24 cellular contexts compared by ENCODE assay signal in genomic region chr1:24362416-24362815, GRCh38. TPM values are rescaled to one million over a fixed set of nuclear protein-coding genes. Genes with fewer than 3 reads are reported as not detected.
DNase-seq lines count a peak whose midpoint lies in the region; ATAC-seq, FAIRE-seq and TF ChIP-seq lines count a peak whose summit lies in the region.
"Had no signal": no experiment of that assay in that cellular context is flagged by ENCODE, and none has a peak within 500 bp of the region (broad histone marks: within the 10 kb centered on the region; RNA-seq: fewer than 3 reads in every experiment).

No MANE protein-coding gene starts in this region.

- H3K79me2 ChIP-seq in ACC112 (ENCODE audit: control insufficient read depth, insufficient read depth, low read length, unreplicated experiment), result no peaks in the 10 kb centered on the region
- no peaks in the 10 kb centered on the region for H3K79me2 ChIP-seq in K562 (ENCODE audit: control insufficient read depth, insufficient read depth, low read length)
- no peaks in the 10 kb centered on the region for H3K79me2 ChIP-seq in keratinocyte (ENCODE audit: control insufficient read depth, insufficient read depth, low read length)

- H4K5ac ChIP-seq in IMR-90 (ENCODE audit: low read depth, low read length), result no peak overlapping the region

- peak overlapping the region; percentile 37; the same call in 1 of the 2 replicates for H3K27ac ChIP-seq in ACC112 (ENCODE audit: low read depth, low read length)
- no peak overlapping the region for H3K27ac ChIP-seq in IMR-90 (ENCODE audit: insufficient read depth, low read length)
- H3K27ac ChIP-seq in K562 (ENCODE audit: extremely low read depth, low read depth, low read length), result no peak overlapping the region
- peak overlapping the region; percentile 19 for H3K27ac ChIP-seq in keratinocyte (ENCODE audit: control insufficient read depth, insufficient read depth, low read length)
- no peak overlapping the region for H3K27ac ChIP-seq in vagina
- H3K27ac ChIP-seq: BLaER1 treated with 17β-estradiol and CSF1 and Interleukin-3, amounts not matched to agents 10 nM and 100 nM; SK-N-MC had no signal

- H3K4me3 ChIP-seq in ACC112 (ENCODE audit: low read depth, low read length) (no peak overlapping the region), IMR-90 (ENCODE audit: insufficient read depth, low read depth, low read length) (no peak overlapping the region), K562 (no peak overlapping the region), keratinocyte (ENCODE audit: control insufficient read depth in 2 of 3, extremely low read depth in 1 of 3, insufficient read depth in 2 of 3, low read depth in 1 of 3, low read length in 3 of 3) (no peak overlapping the region), vagina (no peak overlapping the region)
- H3K4me3 ChIP-seq: BLaER1 treated with 17β-estradiol and CSF1 and Interleukin-3, amounts not matched to agents 10 nM and 100 nM; SK-N-MC had no signal

- H4K91ac ChIP-seq in IMR-90 (ENCODE audit: insufficient read depth, low read depth, low read length), result no peak overlapping the region

- H2BK15ac ChIP-seq in IMR-90 (ENCODE audit: low read depth, low read length), result no peak overlapping the region

- TF ChIP-seq CTCF in IMR-90 (conservative IDR thresholded peaks at IDR 0.05; ENCODE audit: low read depth, low read length) (no peak), K562 (IDR thresholded peaks at IDR 0.05 in 2 of 3, conservative IDR thresholded peaks at IDR 0.05 in 1 of 3; ENCODE audit: insufficient read depth in 2 of 3, low read depth in 1 of 3, low read length in 3 of 3) (no peak), keratinocyte (optimal IDR thresholded peaks at IDR 0.05 in 1 of 3, IDR thresholded peaks at IDR 0.05 in 1 of 3, conservative IDR thresholded peaks at IDR 0.05 in 1 of 3; ENCODE audit: extremely low read depth in 1 of 3, insufficient read depth in 2 of 3, low read length in 3 of 3) (no peak), vagina (IDR thresholded peaks at IDR 0.05) (no peak)

- no peak overlapping the region for H3K4me2 ChIP-seq in IMR-90 (ENCODE audit: low read depth, low read length)
- H3K4me2 ChIP-seq in K562 (ENCODE audit: insufficient read depth, low read length), result no peak overlapping the region
- no peak overlapping the region for H3K4me2 ChIP-seq in keratinocyte (ENCODE audit: control insufficient read depth, extremely low read depth, insufficient read depth, low read depth, low read length)

- intact Hi-C loops in IMR-90 (cut with micrococcal nuclease), result no loop called here
- intact Hi-C loops in K562 (cut with micrococcal nuclease), result no loop called here
- intact Hi-C loops in activated CD4-positive, alpha-beta T cell treated with anti-CD3 and anti-CD28 coated beads for 36 hours (cut with DNase I, micrococcal nuclease), result no loop called here
- intact Hi-C loops in vagina (cut with DNase I), result no loop called here

- no peak for TF ChIP-seq POLR2A in IMR-90 (IDR thresholded peaks at IDR 0.05; ENCODE audit: low read depth, low read length)
- no peak for TF ChIP-seq POLR2A in K562 (conservative IDR thresholded peaks at IDR 0.05)
- TF ChIP-seq POLR2A in vagina (IDR thresholded peaks at IDR 0.05), result no peak

- CTCF ChIA-PET in IMR-90 (lab: Yijun Ruan, JAX), result no interaction called here
- CTCF ChIA-PET in K562 (lab: Yijun Ruan, JAX; ENCODE audit: low intra/inter-chr PET ratio), result no interaction called here
- CTCF ChIA-PET in activated CD4-positive, alpha-beta T cell treated with anti-CD3 and anti-CD28 coated beads for 36 hours (lab: Charles Lee), result interaction anchor here (1.6 kb wide), 1 partner anchor 163 kb away, joined by 5 read pairs; no protein-coding TSS in a partner anchor

- DNase-seq in IMR-90 (no peak), K562 (ENCODE audit: extremely low read depth in 1 of 4, low spot score in 3 of 4) (no peak), keratinocyte (ENCODE audit: low read depth, low spot score) (no peak), vagina (ENCODE audit: extremely low spot score in 2 of 2) (no peak)
- DNase-seq in activated CD4-positive, alpha-beta T cell treated with anti-CD3 and anti-CD28 coated beads for 36 hours, result no peak
- DNase-seq in activated effector memory CD4-positive, alpha-beta T cell treated with Interleukin-2 at 50 U/mL for 16 hours, result no peak
- DNase-seq: AML-193; CD4-positive, alpha-beta T cell; KBM-7; MM.1S; NCI-H2029 treated with DMSO at 0.1 percent for 48 hours; NCI-H446 treated with DMSO at 0.1 percent for 48 hours; NCI-H526; NCI-H82; SIG-M5; SW 1271 had no signal

- BruUV-seq in IMR-90 (replicated peaks; lab: Mats Ljungman, UMichigan), result no TSS peak
- BruUV-seq in K562 (replicated peaks; lab: Mats Ljungman, UMichigan), result no TSS peak

- no peaks in the 10 kb centered on the region for H3K9me3 ChIP-seq in IMR-90 (ENCODE audit: control insufficient read depth, insufficient read depth, low read length)
- no peaks in the 10 kb centered on the region for H3K9me3 ChIP-seq in K562 (replicated peaks; ENCODE audit: control insufficient read depth, insufficient read depth, low read depth, low read length)
- H3K9me3 ChIP-seq in keratinocyte (ENCODE audit: control insufficient read depth, low read depth, low read length), result no peaks in the 10 kb centered on the region
- H3K9me3 ChIP-seq in vagina, result no peaks in the 10 kb centered on the region
- H3K9me3 ChIP-seq: BLaER1 treated with 17β-estradiol and CSF1 and Interleukin-3, amounts not matched to agents 10 nM and 100 nM had no signal

- no peak overlapping the region for H3K27ac Mint-ChIP-seq in activated CD4-positive, alpha-beta T cell treated with anti-CD3 and anti-CD28 coated beads for 36 hours
- H3K27ac Mint-ChIP-seq: CD4-positive, alpha-beta T cell had no signal

- POLR2A ChIA-PET in IMR-90 (lab: Charles Lee; ENCODE audit: unreplicated experiment), result no interaction called here
- POLR2A ChIA-PET in K562 (lab: Yijun Ruan, JAX), result interaction anchor here (0.9 kb wide), 1 partner anchor 29 kb away, joined by 3 read pairs; no protein-coding TSS in a partner anchor
- POLR2A ChIA-PET in activated CD4-positive, alpha-beta T cell treated with anti-CD3 and anti-CD28 coated beads for 36 hours (lab: Charles Lee), result no interaction called here

- H3K18ac ChIP-seq in IMR-90 (ENCODE audit: low read depth, low read length), result no peak overlapping the region

- H3K23ac ChIP-seq in IMR-90 (ENCODE audit: low read depth, low read length), result 0 out of 2 replicates have a peak overlapping the region, but pooled peaks have one; percentile 9

- no peak overlapping the region for H2AK9ac ChIP-seq in IMR-90 (replicated peaks; ENCODE audit: low read depth, low read length, poor library complexity)

- H3K56ac ChIP-seq in IMR-90 (ENCODE audit: extremely low read depth, insufficient read depth, low read length), result no peak overlapping the region

- H3K9me3 Mint-ChIP-seq in activated CD4-positive, alpha-beta T cell treated with anti-CD3 and anti-CD28 coated beads for 36 hours (ENCODE audit: low read depth), result no peaks in the 10 kb centered on the region
- H3K9me3 Mint-ChIP-seq: CD4-positive, alpha-beta T cell had no signal

- peaks cover 2% of the 10 kb centered on the region for H3K36me3 Mint-ChIP-seq in activated CD4-positive, alpha-beta T cell treated with anti-CD3 and anti-CD28 coated beads for 36 hours (ENCODE audit: low read depth)

- ATAC-seq in IMR-90 (ENCODE audit: low read depth) (no peak), K562 (no peak), HG02852 (IDR thresholded peaks at IDR 0.05; ENCODE audit: unreplicated experiment) (no peak)
- no peak for ATAC-seq in activated CD4-positive, alpha-beta T cell treated with anti-CD3 and anti-CD28 coated beads for 36 hours
- ATAC-seq: HepG2, Panc1 had no signal

- H3K9me1 ChIP-seq in IMR-90 (ENCODE audit: insufficient read depth, low read length) (peaks cover 25% of the 10 kb centered on the region), K562 (ENCODE audit: control insufficient read depth, insufficient read depth, low read length) (no peaks in the 10 kb centered on the region), keratinocyte (ENCODE audit: control insufficient read depth, extremely low read depth, insufficient read depth, low read length) (no peaks in the 10 kb centered on the region)

- H3K4ac ChIP-seq in IMR-90 (ENCODE audit: low read depth, low read length), result no peak overlapping the region

- H3K4me1 Mint-ChIP-seq in activated CD4-positive, alpha-beta T cell treated with anti-CD3 and anti-CD28 coated beads for 36 hours, result peaks cover 14% of the 10 kb centered on the region

- TF ChIP-seq EP300 in K562 (IDR thresholded peaks at IDR 0.05; ENCODE audit: low read length), result no peak

- H2AK5ac ChIP-seq in IMR-90 (ENCODE audit: low read depth, low read length), result 0 out of 2 replicates have a peak overlapping the region, but pooled peaks have one; percentile 7

- FAIRE-seq in K562 (lab: Jason Lieb, UNC) (no peak), keratinocyte (lab: Jason Lieb, UNC) (no peak)
- FAIRE-seq: D721Med, HepG2 had no signal

- no peak overlapping the region for H2BK120ac ChIP-seq in IMR-90 (ENCODE audit: low read depth, low read length)

- no peak overlapping the region for H2BK20ac ChIP-seq in IMR-90 (ENCODE audit: low read depth, low read length)

- no peak overlapping the region for H4K8ac ChIP-seq in IMR-90 (ENCODE audit: low read depth in 2 of 2, low read length in 2 of 2)

- H3K79me1 ChIP-seq in IMR-90 (ENCODE audit: low read depth in 1 of 2, low read length in 2 of 2), result peaks cover 0 to 4% of the 10 kb centered on the region in 2 experiments; a peak in 1 of 4 replicates

- H2AFZ ChIP-seq in ACC112 (ENCODE audit: low read length, unreplicated experiment), result no peak overlapping the region
- H2AFZ ChIP-seq in IMR-90 (replicated peaks; ENCODE audit: low read length, poor library complexity), result no peak overlapping the region
- H2AFZ ChIP-seq in K562 (ENCODE audit: low read depth, low read length), result no peak overlapping the region
- H2AFZ ChIP-seq in keratinocyte (ENCODE audit: control insufficient read depth, low read length), result no peak overlapping the region

- H3K36me3 ChIP-seq in ACC112 (ENCODE audit: insufficient read depth, low read length) (no peaks in the 10 kb centered on the region), IMR-90 (ENCODE audit: control insufficient read depth, insufficient read depth, low read length) (peaks cover 2% of the 10 kb centered on the region; the same call in 1 of the 2 replicates), K562 (ENCODE audit: control insufficient read depth, insufficient read depth, low read length) (no peaks in the 10 kb centered on the region), keratinocyte (ENCODE audit: control insufficient read depth in 2 of 2, extremely low read depth in 1 of 2, insufficient read depth in 2 of 2, low read length in 2 of 2) (peaks cover 9 to 14% of the 10 kb centered on the region in 2 experiments), vagina (no peaks in the 10 kb centered on the region)
- H3K36me3 ChIP-seq: BLaER1 treated with 17β-estradiol and CSF1 and Interleukin-3, amounts not matched to agents 10 nM and 100 nM had no signal

- WGBS in IMR-90 (ENCODE audit: extremely low coverage in 2 of 2, insufficient read length in 1 of 2), 2 experiments, result no CpG with 5 or more reads among the region's 3 CpGs
- 18% methylated on average over 3 of the region's 3 CpGs for WGBS in K562 (ENCODE audit: insufficient coverage, low coverage, missing lambda C conversion rate)

- H3K9ac ChIP-seq in IMR-90 (ENCODE audit: low read depth, low read length) (no peak overlapping the region), K562 (ENCODE audit: insufficient read depth in 1 of 2, low read depth in 2 of 2, low read length in 2 of 2) (no peak overlapping the region), keratinocyte (ENCODE audit: control insufficient read depth, extremely low read depth, insufficient read depth, low read length) (no peak overlapping the region)
- H3K9ac ChIP-seq: BLaER1 treated with 17β-estradiol and CSF1 and Interleukin-3, amounts not matched to agents 10 nM and 100 nM had no signal

- no peak overlapping the region for H3K14ac ChIP-seq in IMR-90 (replicated peaks; ENCODE audit: low read depth, low read length)

- H3K4me3 Mint-ChIP-seq in activated CD4-positive, alpha-beta T cell treated with anti-CD3 and anti-CD28 coated beads for 36 hours, result no peak overlapping the region
- H3K4me3 Mint-ChIP-seq: CD4-positive, alpha-beta T cell had no signal

- H4K20me1 ChIP-seq in IMR-90 (ENCODE audit: insufficient read depth, low read length) (peaks cover 4% of the 10 kb centered on the region; the same call in 1 of the 2 replicates), K562 (replicated peaks; ENCODE audit: control insufficient read depth, insufficient read depth, low read length) (peaks cover 14% of the 10 kb centered on the region), keratinocyte (ENCODE audit: control insufficient read depth, extremely low read depth, insufficient read depth, low read length) (no peaks in the 10 kb centered on the region)
- H4K20me1 ChIP-seq: BLaER1 treated with 17β-estradiol and CSF1 and Interleukin-3, amounts not matched to agents 10 nM and 100 nM had no signal

- in situ Hi-C loops in IMR-90 (cut with MboI; ENCODE audit: low sequenced_read_pairs) (no loop called here), K562 (cut with MboI) (no loop called here)

- peaks cover 3% of the 10 kb centered on the region for H3K27me3 Mint-ChIP-seq in activated CD4-positive, alpha-beta T cell treated with anti-CD3 and anti-CD28 coated beads for 36 hours
- H3K27me3 Mint-ChIP-seq: CD4-positive, alpha-beta T cell had no signal

- TF ChIP-seq RAD21 in IMR-90 (IDR thresholded peaks at IDR 0.05; ENCODE audit: low read length) (no peak), K562 (CRISPR knock-in tag; conservative IDR thresholded peaks at IDR 0.05 in 1 of 2, IDR thresholded peaks at IDR 0.05 in 1 of 2) (no peak)

- H2BK5ac ChIP-seq in IMR-90 (ENCODE audit: low read depth, low read length, poor library complexity, severe bottlenecking), result no peak overlapping the region

- no peaks in the 10 kb centered on the region for H3K27me3 ChIP-seq in ACC112 (ENCODE audit: insufficient read depth, low read length)
- no peaks in the 10 kb centered on the region for H3K27me3 ChIP-seq in IMR-90 (ENCODE audit: control insufficient read depth, insufficient read depth, low read length)
- H3K27me3 ChIP-seq in K562 (ENCODE audit: control insufficient read depth in 2 of 2, insufficient read depth in 2 of 2, low read length in 2 of 2), result peaks cover 4 to 68% of the 10 kb centered on the region in 2 experiments; a peak in 4 of 5 replicates
- H3K27me3 ChIP-seq in keratinocyte (ENCODE audit: control insufficient read depth, extremely low read depth, insufficient read depth, low read length), result no peaks in the 10 kb centered on the region
- H3K27me3 ChIP-seq in vagina, result no peaks in the 10 kb centered on the region
- H3K27me3 ChIP-seq: BLaER1 treated with 17β-estradiol and CSF1 and Interleukin-3, amounts not matched to agents 10 nM and 100 nM had no signal

- dilution Hi-C loops in IMR-90 (cut with HindIII; ENCODE audit: low sequenced_read_pairs, unreplicated experiment) (no loop called here), keratinocyte (cut with MboI; ENCODE audit: extremely low pct_ligation_motif_present, low sequenced_read_pairs) (no loop called here)

- peaks cover 36% of the 10 kb centered on the region for H3K4me1 ChIP-seq in ACC112 (ENCODE audit: control insufficient read depth, insufficient read depth, low read length, unreplicated experiment)
- H3K4me1 ChIP-seq in IMR-90 (ENCODE audit: control insufficient read depth, insufficient read depth, low read length), result peaks cover 14% of the 10 kb centered on the region
- H3K4me1 ChIP-seq in K562 (replicated peaks in 1 of 2; ENCODE audit: control insufficient read depth in 2 of 2, insufficient read depth in 2 of 2, low read length in 2 of 2), result peaks cover 0 to 8% of the 10 kb centered on the region in 2 experiments; a peak in 2 of 5 replicates
- peaks cover 36% of the 10 kb centered on the region for H3K4me1 ChIP-seq in keratinocyte (ENCODE audit: control insufficient read depth, extremely low read depth, insufficient read depth, low read length)
- peaks cover 41% of the 10 kb centered on the region for H3K4me1 ChIP-seq in vagina

RNA-seq across cellular contexts. Expression of gene GRHL3, which starts 43.3 kb away (rescaled TPM):
- total RNA-seq in IMR-90 (2012; rRNA removed) (not detected in 2 replicates), K562 (2014; rRNA removed) (not detected in 2 replicates), K562 (2014; rRNA removed; fragmentation: Illumina TruSeq; extraction: Trizol) (not detected in 2 replicates), K562 (2015; rRNA removed; fragmentation: Illumina TruSeq; extraction: Trizol) (not detected in 2 replicates), K562 (2021) (not detected in 2 replicates), vagina (58.7 TPM)
- polyA plus RNA-seq in IMR-90 (2012; rRNA removed) (not detected in 2 replicates), K562 (2011; rRNA removed) (not detected in 2 replicates), K562 (2014; fragmentation: Illumina TruSeq; extraction: Trizol) (0.04 TPM in 1 of 2 replicates, not detected in the other), K562 (2014; fragmentation: Nextera tagmentation; extraction: Ambion mirVana) (under 1 TPM in 1 of 2 experiments, not detected in 1; 0.01 TPM), K562 (2014; rRNA removed) (0.65 TPM in 1 of 2 replicates, not detected in the other), keratinocyte (7.7 to 20.5 TPM (median 13.0 TPM) in 3 replicates)
- polyA plus RNA-seq in IMR-90 (2012; cell fraction: cytosol; rRNA removed), result 0.01 TPM in 1 of 2 replicates, not detected in the other
- not detected in 2 replicates for polyA plus RNA-seq in IMR-90 (2012; cell fraction: nucleus; rRNA removed; ENCODE audit: low replicate concordance)
- not detected in 2 replicates for total RNA-seq in K562 (2011; cell fraction: chromatin; rRNA removed; ENCODE audit: low replicate concordance)
- not detected in 2 replicates for total RNA-seq in K562 (2011; cell fraction: nucleolus; rRNA removed)
- not detected in 2 replicates for total RNA-seq in K562 (2011; cell fraction: nucleoplasm; rRNA removed)
- polyA plus RNA-seq in K562 (2011; cell fraction: cytosol; rRNA removed), result not detected in 2 replicates
- not detected in 2 replicates for polyA plus RNA-seq in K562 (2011; cell fraction: nucleus; rRNA removed)
- polyA plus RNA-seq in K562 (2012), result 0.13 and 0.35 TPM in 2 replicates
- not detected in 2 replicates for polyA minus RNA-seq in K562 (2011; rRNA and poly(A)+ RNA removed)
- not detected in 2 replicates for polyA minus RNA-seq in K562 (2011; cell fraction: cytosol; rRNA and poly(A)+ RNA removed)
- not detected in 2 replicates for polyA minus RNA-seq in K562 (2011; cell fraction: nucleus; rRNA and poly(A)+ RNA removed)
- 130 TPM for polyA plus RNA-seq in keratinocyte (2011; ENCODE audit: low read depth)
- polyA plus RNA-seq in keratinocyte (2011; cell fraction: cytosol; rRNA removed), result 11.8 and 16.0 TPM in 2 replicates
- polyA plus RNA-seq in keratinocyte (2011; cell fraction: nucleus; rRNA removed), result 45.0 and 50.1 TPM in 2 replicates
- 6.6 and 97.1 TPM in 2 replicates for polyA plus RNA-seq in keratinocyte (2012; ENCODE audit: low replicate concordance)
- polyA minus RNA-seq in keratinocyte, result 9.4 to 18.6 TPM (median 14.9 TPM) in 3 replicates
- polyA minus RNA-seq in keratinocyte (2011; cell fraction: cytosol; rRNA and poly(A)+ RNA removed), result 10.4 TPM
- 23.3 and 32.6 TPM in 2 replicates for polyA minus RNA-seq in keratinocyte (2011; cell fraction: nucleus; rRNA and poly(A)+ RNA removed)
- total RNA-seq in activated CD4-positive, alpha-beta T cell treated with anti-CD3 and anti-CD28 coated beads for 36 hours, result not detected
- total RNA-seq: CD4-positive, alpha-beta T cell; HepG2; LHCN-M2 had no signal
- polyA plus RNA-seq: HepG2 had no signal

RNA-seq across cellular contexts. Expression of gene STPG1, which starts 51.2 kb away (rescaled TPM):
- total RNA-seq in IMR-90 (2012; rRNA removed), result 3.0 and 3.6 TPM in 2 replicates
- polyA plus RNA-seq in IMR-90 (2012; rRNA removed), result 6.5 and 7.5 TPM in 2 replicates
- polyA plus RNA-seq in IMR-90 (2012; cell fraction: cytosol; rRNA removed), result 4.3 and 4.5 TPM in 2 replicates
- polyA plus RNA-seq in IMR-90 (2012; cell fraction: nucleus; rRNA removed; ENCODE audit: low replicate concordance), result 4.0 and 5.8 TPM in 2 replicates
- 14.4 and 22.0 TPM in 2 replicates for total RNA-seq in K562 (2011; cell fraction: chromatin; rRNA removed; ENCODE audit: low replicate concordance)
- total RNA-seq in K562 (2011; cell fraction: nucleolus; rRNA removed), result 8.7 and 9.3 TPM in 2 replicates
- 14.4 and 16.4 TPM in 2 replicates for total RNA-seq in K562 (2011; cell fraction: nucleoplasm; rRNA removed)
- 6.7 and 7.6 TPM in 2 replicates for total RNA-seq in K562 (2014; rRNA removed)
- 8.2 and 8.3 TPM in 2 replicates for total RNA-seq in K562 (2014; rRNA removed; fragmentation: Illumina TruSeq; extraction: Trizol)
- 5.1 and 5.5 TPM in 2 replicates for total RNA-seq in K562 (2015; rRNA removed; fragmentation: Illumina TruSeq; extraction: Trizol)
- total RNA-seq in K562 (2021), result 7.2 and 7.6 TPM in 2 replicates
- 7.2 and 8.4 TPM in 2 replicates for polyA plus RNA-seq in K562 (2011; rRNA removed)
- polyA plus RNA-seq in K562 (2011; cell fraction: cytosol; rRNA removed), result 4.4 and 5.4 TPM in 2 replicates
- 5.9 and 7.6 TPM in 2 replicates for polyA plus RNA-seq in K562 (2011; cell fraction: nucleus; rRNA removed)
- polyA plus RNA-seq in K562 (2012), result 6.0 and 8.3 TPM in 2 replicates
- polyA plus RNA-seq in K562 (2014; fragmentation: Illumina TruSeq; extraction: Trizol), result 9.0 and 10.1 TPM in 2 replicates
- polyA plus RNA-seq in K562 (2014; fragmentation: Nextera tagmentation; extraction: Ambion mirVana), result 10 to 100 TPM; 10.4 to 11.9 TPM
- 5.0 and 9.4 TPM in 2 replicates for polyA plus RNA-seq in K562 (2014; rRNA removed)
- 7.0 and 7.8 TPM in 2 replicates for polyA minus RNA-seq in K562 (2011; rRNA and poly(A)+ RNA removed)
- polyA minus RNA-seq in K562 (2011; cell fraction: cytosol; rRNA and poly(A)+ RNA removed), result 2.1 and 3.9 TPM in 2 replicates
- 5.4 and 7.0 TPM in 2 replicates for polyA minus RNA-seq in K562 (2011; cell fraction: nucleus; rRNA and poly(A)+ RNA removed)
- polyA plus RNA-seq in keratinocyte, result 15.3 to 16.9 TPM (median 16.6 TPM) in 3 replicates
- 6.5 TPM for polyA plus RNA-seq in keratinocyte (2011; ENCODE audit: low read depth)
- 14.6 and 19.3 TPM in 2 replicates for polyA plus RNA-seq in keratinocyte (2011; cell fraction: cytosol; rRNA removed)
- 20.6 TPM in 2 replicates for polyA plus RNA-seq in keratinocyte (2011; cell fraction: nucleus; rRNA removed)
- 8.2 and 12.3 TPM in 2 replicates for polyA plus RNA-seq in keratinocyte (2012; ENCODE audit: low replicate concordance)
- polyA minus RNA-seq in keratinocyte, result 8.8 to 12.6 TPM (median 10.7 TPM) in 3 replicates
- 3.6 TPM for polyA minus RNA-seq in keratinocyte (2011; cell fraction: cytosol; rRNA and poly(A)+ RNA removed)
- polyA minus RNA-seq in keratinocyte (2011; cell fraction: nucleus; rRNA and poly(A)+ RNA removed), result 9.4 and 16.4 TPM in 2 replicates
- 10 to 100 TPM in 1 of 2 experiments, 1 to 10 TPM in 1; 7.8 to 11.9 TPM for total RNA-seq in activated CD4-positive, alpha-beta T cell treated with anti-CD3 and anti-CD28 coated beads for 36 hours
- 4.2 TPM for total RNA-seq in vagina

RNA-seq across cellular contexts. Expression of gene NIPAL3, which starts 53.2 kb away (rescaled TPM):
- total RNA-seq in IMR-90 (2012; rRNA removed) (95.3 and 123 TPM in 2 replicates), K562 (2014; rRNA removed) (15.4 and 24.7 TPM in 2 replicates), K562 (2014; rRNA removed; fragmentation: Illumina TruSeq; extraction: Trizol) (16.3 and 16.6 TPM in 2 replicates), K562 (2015; rRNA removed; fragmentation: Illumina TruSeq; extraction: Trizol) (11.3 and 11.4 TPM in 2 replicates), K562 (2021) (26.0 and 26.3 TPM in 2 replicates), vagina (21.1 TPM)
- polyA plus RNA-seq in IMR-90 (2012; rRNA removed) (49.0 and 55.0 TPM in 2 replicates), K562 (2011; rRNA removed) (16.0 and 18.2 TPM in 2 replicates), K562 (2014; fragmentation: Illumina TruSeq; extraction: Trizol) (20.0 and 21.3 TPM in 2 replicates), K562 (2014; fragmentation: Nextera tagmentation; extraction: Ambion mirVana) (10 to 100 TPM; 10.5 to 12.2 TPM), K562 (2014; rRNA removed) (13.8 and 16.2 TPM in 2 replicates), keratinocyte (30.5 to 42.1 TPM (median 37.3 TPM) in 3 replicates)
- polyA plus RNA-seq in IMR-90 (2012; cell fraction: cytosol; rRNA removed), result 56.5 and 99.1 TPM in 2 replicates
- 25.9 and 38.1 TPM in 2 replicates for polyA plus RNA-seq in IMR-90 (2012; cell fraction: nucleus; rRNA removed; ENCODE audit: low replicate concordance)
- total RNA-seq in K562 (2011; cell fraction: chromatin; rRNA removed; ENCODE audit: low replicate concordance), result 55.9 and 56.4 TPM in 2 replicates
- 44.2 and 44.6 TPM in 2 replicates for total RNA-seq in K562 (2011; cell fraction: nucleolus; rRNA removed)
- total RNA-seq in K562 (2011; cell fraction: nucleoplasm; rRNA removed), result 57.1 and 68.0 TPM in 2 replicates
- 18.5 and 19.9 TPM in 2 replicates for polyA plus RNA-seq in K562 (2011; cell fraction: cytosol; rRNA removed)
- 14.4 and 16.1 TPM in 2 replicates for polyA plus RNA-seq in K562 (2011; cell fraction: nucleus; rRNA removed)
- 16.3 and 17.9 TPM in 2 replicates for polyA plus RNA-seq in K562 (2012)
- 18.9 and 24.0 TPM in 2 replicates for polyA minus RNA-seq in K562 (2011; rRNA and poly(A)+ RNA removed)
- polyA minus RNA-seq in K562 (2011; cell fraction: cytosol; rRNA and poly(A)+ RNA removed), result 10.6 and 15.2 TPM in 2 replicates
- 13.1 and 19.4 TPM in 2 replicates for polyA minus RNA-seq in K562 (2011; cell fraction: nucleus; rRNA and poly(A)+ RNA removed)
- polyA plus RNA-seq in keratinocyte (2011; ENCODE audit: low read depth), result 12.9 TPM
- 39.1 and 42.7 TPM in 2 replicates for polyA plus RNA-seq in keratinocyte (2011; cell fraction: cytosol; rRNA removed)
- polyA plus RNA-seq in keratinocyte (2011; cell fraction: nucleus; rRNA removed), result 54.2 and 56.5 TPM in 2 replicates
- polyA plus RNA-seq in keratinocyte (2012; ENCODE audit: low replicate concordance), result 19.2 and 29.1 TPM in 2 replicates
- 56.5 to 63.8 TPM (median 61.9 TPM) in 3 replicates for polyA minus RNA-seq in keratinocyte
- polyA minus RNA-seq in keratinocyte (2011; cell fraction: cytosol; rRNA and poly(A)+ RNA removed), result 43.9 TPM
- polyA minus RNA-seq in keratinocyte (2011; cell fraction: nucleus; rRNA and poly(A)+ RNA removed), result 51.6 and 76.6 TPM in 2 replicates
- 10 to 100 TPM; 38.1 to 41.4 TPM for total RNA-seq in activated CD4-positive, alpha-beta T cell treated with anti-CD3 and anti-CD28 coated beads for 36 hours

Comparison
In these comparisons a context has a peak if more than half of its experiments do, and no peak if none do; other contexts are left out.
1. H3K27ac ChIP-seq: peak in ACC112 (single experiment) and keratinocyte (single experiment); none in IMR-90 (single experiment), K562 (single experiment) and vagina (single experiment).
2. RNA of gene GRHL3, which starts 43.3 kb away (total RNA-seq): 58.7 TPM in vagina (single experiment); not detected in IMR-90, not detected in K562 and not detected in activated CD4-positive, alpha-beta T cell treated with anti-CD3 and anti-CD28 coated beads for 36 hours; every median in the first group is over 10 times any median in the second.